Comparison of ENCODE assay signal across 1 cellular context in the genomic region with DNA sequence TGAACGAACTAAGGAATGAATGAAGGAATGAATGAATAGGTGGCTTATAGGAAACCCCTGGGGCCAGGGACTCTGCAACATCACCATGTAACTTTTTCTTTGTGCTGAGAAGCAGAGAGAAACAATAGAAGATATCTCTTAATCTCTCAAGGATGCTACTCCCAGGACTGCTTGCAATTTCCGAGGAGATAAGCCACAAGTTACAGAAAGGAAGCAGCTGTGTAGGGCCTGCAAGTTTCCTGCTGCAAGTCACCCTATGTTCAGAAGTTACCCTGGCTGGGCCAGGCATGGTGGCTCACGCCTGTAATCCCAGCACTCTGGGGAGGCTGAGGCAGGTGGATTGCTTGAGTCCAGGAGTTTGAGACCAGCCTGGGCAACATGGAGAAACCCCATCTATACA.
TF ChIP-seq lines count a peak whose summit lies in the region.

No MANE protein-coding gene starts in this region.

TF ChIP-seq in GM23338, 12 proteins besides CTCF, POLR2A, EP300 and RAD21 (continued from another document):
- TF ChIP-seq JUNB (IDR thresholded peaks at IDR 0.05; ENCODE audit: unreplicated experiment), result no peak
- no peak for TF ChIP-seq ZNF331 (CRISPR knock-in tag; IDR thresholded peaks at IDR 0.05; ENCODE audit: low read depth)
